15 cellular contexts compared by ENCODE assay signal in genomic region chr3:30933478-30934207, GRCh38. TPM values are rescaled to one million over a fixed set of nuclear protein-coding genes. Genes with fewer than 3 reads are reported as not detected.
DNase-seq lines count a peak whose midpoint lies in the region; ATAC-seq and TF ChIP-seq lines count a peak whose summit lies in the region.
"Had no signal": no experiment of that assay in that cellular context is flagged by ENCODE, and none has a peak within 500 bp of the region (broad histone marks: within the 10 kb centered on the region; RNA-seq: fewer than 3 reads in every experiment).

No MANE protein-coding gene starts in this region.

- H3K14ac ChIP-seq in mesenchymal stem cell (ENCODE audit: low read length in 2 of 2), result no peak overlapping the region

- H3K36me3 ChIP-seq in DND-41 (ENCODE audit: insufficient read depth, low read length) (no peaks in the 10 kb centered on the region), mesenchymal stem cell (ENCODE audit: control insufficient read depth in 1 of 2, insufficient read depth in 2 of 2, low read depth in 1 of 2, low read length in 2 of 2) (no peaks in the 10 kb centered on the region), upper lobe of right lung (no peaks in the 10 kb centered on the region)
- H3K36me3 ChIP-seq: spleen, suprapubic skin had no signal

- H3K4me1 ChIP-seq in DND-41 (ENCODE audit: insufficient read depth, low read length), result peaks cover 13% of the 10 kb centered on the region
- H3K4me1 ChIP-seq in mesenchymal stem cell (ENCODE audit: control insufficient read depth, insufficient read depth, low read depth, low read length), result no peaks in the 10 kb centered on the region
- H3K4me1 ChIP-seq in upper lobe of right lung, result peaks cover 4% of the 10 kb centered on the region
- H3K4me1 ChIP-seq: suprapubic skin had no signal

- TF ChIP-seq CTCF in DND-41 (IDR thresholded peaks at IDR 0.05; ENCODE audit: borderline replicate concordance, extremely low read depth, low read length, poor library complexity, severe bottlenecking), result no peak
- TF ChIP-seq CTCF in upper lobe of right lung (IDR thresholded peaks at IDR 0.05), result no peak

- no peak overlapping the region for H2BK15ac ChIP-seq in mesenchymal stem cell (ENCODE audit: low read depth, poor library complexity, severe bottlenecking)

- H3K9ac ChIP-seq in DND-41 (ENCODE audit: low read depth, low read length) (no peak overlapping the region), mesenchymal stem cell (ENCODE audit: low read length) (peak overlapping the region; percentile 74)

- H3K27me3 ChIP-seq in DND-41 (ENCODE audit: insufficient read depth, low read length, poor library complexity), result no peaks in the 10 kb centered on the region
- H3K27me3 ChIP-seq in mesenchymal stem cell (ENCODE audit: control insufficient read depth in 1 of 2, insufficient read depth in 1 of 2, low read length in 2 of 2), result no peaks in the 10 kb centered on the region
- H3K27me3 ChIP-seq in upper lobe of right lung, result no peaks in the 10 kb centered on the region
- H3K27me3 ChIP-seq: spleen, suprapubic skin had no signal

- intact Hi-C loops in upper lobe of right lung (cut with DNase I), result no loop called here

- no peak overlapping the region for H3K4ac ChIP-seq in mesenchymal stem cell (ENCODE audit: low read depth in 1 of 2, low read length in 2 of 2)

- no peaks in the 10 kb centered on the region for H4K20me1 ChIP-seq in DND-41 (ENCODE audit: insufficient read depth, low read length)

- H2BK120ac ChIP-seq in mesenchymal stem cell (ENCODE audit: low read depth, low read length), result no peak overlapping the region

- H3K27ac ChIP-seq in DND-41 (ENCODE audit: low read length) (no peak overlapping the region), mesenchymal stem cell (ENCODE audit: low read length, poor library complexity, severe bottlenecking) (no peak overlapping the region), upper lobe of right lung (no peak overlapping the region)
- H3K27ac ChIP-seq: SK-N-MC, spleen, suprapubic skin had no signal

- H4K91ac ChIP-seq in mesenchymal stem cell (ENCODE audit: low read length), result no peak overlapping the region

- no peaks in the 10 kb centered on the region for H3K79me1 ChIP-seq in mesenchymal stem cell (replicated peaks; ENCODE audit: low read length, poor library complexity, severe bottlenecking)

- H3K23ac ChIP-seq in mesenchymal stem cell (ENCODE audit: low read length in 2 of 2), result no peak overlapping the region

- H2BK12ac ChIP-seq in mesenchymal stem cell (ENCODE audit: low read length in 2 of 2), result no peak overlapping the region

- WGBS in mesenchymal stem cell, result no CpG with 5 or more reads among the region's 5 CpGs

- H3K4me3 ChIP-seq in DND-41 (ENCODE audit: low read depth in 1 of 2, low read length in 2 of 2) (no peak overlapping the region), mesenchymal stem cell (ENCODE audit: insufficient read depth in 1 of 2, low read depth in 1 of 2, low read length in 2 of 2) (peak overlapping the region in 1 of 2 experiments; percentile 16), upper lobe of right lung (no peak overlapping the region)
- H3K4me3 ChIP-seq: SK-N-MC, spleen, suprapubic skin had no signal

- no peak for DNase-seq in DND-41
- peak; percentile 4 to 84 (median 69) for DNase-seq in NCI-H1417 (lab: John Stamatoyannopoulos, UW)
- DNase-seq in NCI-H774 (lab: John Stamatoyannopoulos, UW), result peak; percentile 43
- no peak for DNase-seq in mesenchymal stem cell
- DNase-seq in upper lobe of right lung, result no peak
- DNase-seq in COLO829 (ENCODE audit: low spot score), result no peak
- DNase-seq in NOMO-1 treated with dmso at 0.1 percent for 144 hours (lab: John Stamatoyannopoulos, UW; ENCODE audit: unreplicated experiment), result no peak
- DNase-seq: activated CD8-positive, alpha-beta T cell treated with anti-CD3 and anti-CD28 coated beads, Interleukin-2, amount 10 ng/mL, durations not matched to agents 7 days and 5 days; activated gamma-delta T cell; endodermal cell; spleen had no signal

- no peak overlapping the region for H4K8ac ChIP-seq in mesenchymal stem cell (ENCODE audit: low read length)

- H3K18ac ChIP-seq in mesenchymal stem cell (ENCODE audit: low read depth in 1 of 2, low read length in 2 of 2), result no peak overlapping the region

- H3K79me2 ChIP-seq in DND-41 (ENCODE audit: insufficient read depth, low read length), result no peaks in the 10 kb centered on the region

- H2BK5ac ChIP-seq in mesenchymal stem cell (ENCODE audit: low read depth, low read length, poor library complexity, severe bottlenecking), result no peak overlapping the region

- no peaks in the 10 kb centered on the region for H3K9me3 ChIP-seq in DND-41 (ENCODE audit: insufficient read depth, low read length, severe bottlenecking)
- peaks cover 3% of the 10 kb centered on the region for H3K9me3 ChIP-seq in mesenchymal stem cell (ENCODE audit: control insufficient read depth, low read length)
- H3K9me3 ChIP-seq in upper lobe of right lung, result no peaks in the 10 kb centered on the region
- H3K9me3 ChIP-seq: suprapubic skin had no signal

- ATAC-seq in DND-41 (ENCODE audit: insufficient read depth, low read depth), result peak; percentile 29; the same call in 2 of the 3 replicates
- no peak for ATAC-seq in upper lobe of right lung
- no peak for ATAC-seq in GM21737 (IDR thresholded peaks at IDR 0.05; ENCODE audit: unreplicated experiment)
- ATAC-seq: activated CD8-positive, alpha-beta T cell treated with anti-CD3 and anti-CD28 coated beads, Interleukin-2, amount 10 ng/mL, durations not matched to agents 7 days and 5 days had no signal

- H3K4me2 ChIP-seq in DND-41 (ENCODE audit: insufficient read depth, low read length) (no peak overlapping the region), mesenchymal stem cell (ENCODE audit: low read length, poor library complexity, severe bottlenecking) (no peak overlapping the region)

- H2AFZ ChIP-seq in DND-41 (ENCODE audit: low read depth, low read length) (0 out of 2 replicates have a peak overlapping the region, but pooled peaks have one; percentile 2), mesenchymal stem cell (ENCODE audit: low read depth, low read length) (no peak overlapping the region)

- no peak overlapping the region for H2AK5ac ChIP-seq in mesenchymal stem cell (ENCODE audit: low read length, severe bottlenecking)

RNA-seq across cellular contexts. Expression of gene GADL1, which starts 39.2 kb away (rescaled TPM):
- polyA plus RNA-seq in mesenchymal stem cell (2013, experiment 1 of 2), result 0.03 TPM
- polyA plus RNA-seq in mesenchymal stem cell (2013, experiment 2 of 2), result 0.01 TPM
- not detected for total RNA-seq in upper lobe of right lung
- total RNA-seq: activated CD8-positive, alpha-beta T cell treated with anti-CD3 and anti-CD28 coated beads, Interleukin-2, amount 10 ng/mL, durations not matched to agents 7 days and 5 days; Daoy; suprapubic skin had no signal

Comparison
In these comparisons a context has a peak if more than half of its experiments do, and no peak if none do; other contexts are left out.
1. DNase-seq: peak in NCI-H1417 (3 of 3) and NCI-H774 (single experiment); none in DND-41 (single experiment), mesenchymal stem cell (single experiment), upper lobe of right lung (single experiment), COLO829 (single experiment) and NOMO-1 treated with dmso at 0.1 percent for 144 hours (single experiment).